In the genomic region with DNA sequence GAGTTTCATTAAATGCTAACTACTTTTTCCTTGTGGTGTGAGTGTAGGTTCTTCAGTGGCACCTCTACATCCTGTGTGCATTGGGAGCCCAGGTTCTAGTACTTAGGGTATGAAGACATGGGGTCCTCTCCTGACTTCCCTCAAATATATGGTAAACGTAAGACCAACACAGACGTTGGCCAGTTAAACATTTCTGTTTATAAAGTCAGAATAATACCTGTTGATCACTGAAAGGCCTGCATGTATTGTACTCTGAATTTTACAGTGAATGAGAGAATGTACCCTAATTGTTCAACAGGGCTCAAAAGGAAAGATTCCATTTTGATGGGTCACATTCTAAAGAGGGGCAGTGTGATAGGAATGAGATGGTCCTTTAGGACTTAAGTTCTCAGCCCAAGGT, we compare ENCODE assay signal across 13 cellular contexts. TPM values are rescaled to one million over a fixed set of nuclear protein-coding genes. Genes with fewer than 3 reads are reported as not detected.
DNase-seq lines count a peak whose midpoint lies in the region; ATAC-seq and TF ChIP-seq lines count a peak whose summit lies in the region.
"Had no signal": no experiment of that assay in that cellular context is flagged by ENCODE, and none has a peak within 500 bp of the region (broad histone marks: within the 10 kb centered on the region; RNA-seq: fewer than 3 reads in every experiment).

No MANE protein-coding gene starts in this region.

- H3K27ac ChIP-seq in C4-2B (peak overlapping the region; percentile 100), GM23338 (ENCODE audit: low read depth) (peak overlapping the region; percentile 97), SU-DHL-6 (ENCODE audit: low read depth, low read length) (peak overlapping the region; percentile 98)

- H3K9me2 ChIP-seq in GM23338 (ENCODE audit: insufficient read depth) (0 out of 2 replicates have a peak, but pooled peaks cover under 1% of the 10 kb centered on the region), SU-DHL-6 (replicated peaks; ENCODE audit: insufficient read depth, low read length) (no peaks in the 10 kb centered on the region)

- TF ChIP-seq CTCF in C4-2B (conservative IDR thresholded peaks at IDR 0.05) (no peak), GM23338 (conservative IDR thresholded peaks at IDR 0.05; ENCODE audit: low read depth in 2 of 2) (no peak), SU-DHL-6 (IDR thresholded peaks at IDR 0.05; ENCODE audit: insufficient read depth, low read length, poor library complexity, severe bottlenecking) (no peak), mucosa of descending colon (IDR thresholded peaks at IDR 0.05) (no peak)

- intact Hi-C loops in mucosa of descending colon (cut with DNase I, micrococcal nuclease), result loop anchor here in 1 of 2 donors (5.0 kb wide), 1 partner anchor 121 kb away; no protein-coding TSS in a partner anchor

- H3K4me3 ChIP-seq in GM23338, result no peak overlapping the region
- peak overlapping the region; percentile 75 for H3K4me3 ChIP-seq in SU-DHL-6 (ENCODE audit: insufficient read depth, low read length, poor library complexity, severe bottlenecking)
- no peak overlapping the region for H3K4me3 ChIP-seq in mucosa of descending colon

- H3K9me3 ChIP-seq in SU-DHL-6 (ENCODE audit: insufficient read depth, low read length) (no peaks in the 10 kb centered on the region), mucosa of descending colon (no peaks in the 10 kb centered on the region)

- H3K36me3 ChIP-seq in GM23338 (ENCODE audit: insufficient read depth) (peaks cover 29% of the 10 kb centered on the region), SU-DHL-6 (ENCODE audit: low read length) (peaks cover 37% of the 10 kb centered on the region), mucosa of descending colon (ENCODE audit: low read depth) (no peaks in the 10 kb centered on the region)

- H3K27me3 ChIP-seq in GM23338 (ENCODE audit: insufficient read depth) (no peaks in the 10 kb centered on the region), SU-DHL-6 (ENCODE audit: low read length) (no peaks in the 10 kb centered on the region)

- ATAC-seq in GM23338 (no peak), memory B cell (ENCODE audit: low read depth) (no peak), HG03439 (IDR thresholded peaks at IDR 0.05; ENCODE audit: unreplicated experiment) (no peak), mucosa of descending colon (no peak)

- H2AFZ ChIP-seq in GM23338 (no peak overlapping the region), SU-DHL-6 (ENCODE audit: low read depth, low read length, severe bottlenecking) (no peak overlapping the region)

- H3K4me3 Mint-ChIP-seq in GM23338 (peak overlapping the region; percentile 91), memory B cell (no peak overlapping the region)

- H3K4me1 ChIP-seq in GM23338 (ENCODE audit: insufficient read depth) (peaks cover 32% of the 10 kb centered on the region), mucosa of descending colon (ENCODE audit: low read depth) (peaks cover 30% of the 10 kb centered on the region)

- no peak for DNase-seq in GM23338 (ENCODE audit: low spot score)
- DNase-seq in memory B cell (ENCODE audit: low spot score in 2 of 2), result no peak
- no peak for DNase-seq in mucosa of descending colon
- DNase-seq in NK-92 (lab: John Stamatoyannopoulos, UW; ENCODE audit: unreplicated experiment), result no peak
- no peak for DNase-seq in middle frontal gyrus (ENCODE audit: extremely low spot score, low spot score)
- DNase-seq: activated gamma-delta T cell treated with Interleukin-2 at 50 U/mL for 16 hours; Calu3; foreskin melanocyte; nucleus accumbens; stimulated activated naive CD4-positive, alpha-beta T cell treated with Interleukin-2 at 50 U/mL for 16 hours had no signal

- H3F3A ChIP-seq in GM23338 (replicated peaks; ENCODE audit: low read depth), result peaks cover 52% of the 10 kb centered on the region
- peaks cover 82% of the 10 kb centered on the region for H3F3A ChIP-seq in SU-DHL-6 (ENCODE audit: insufficient read depth)

- no peak overlapping the region for H3K4me2 ChIP-seq in GM23338
- peak overlapping the region; percentile 84 for H3K4me2 ChIP-seq in SU-DHL-6 (ENCODE audit: low read depth, low read length, poor library complexity, severe bottlenecking)

- H3K79me2 ChIP-seq in GM23338 (replicated peaks; ENCODE audit: insufficient read depth), result peaks cover 40% of the 10 kb centered on the region
- H3K79me2 ChIP-seq in SU-DHL-6 (ENCODE audit: insufficient read depth, low read length), result peaks cover 61% of the 10 kb centered on the region

- peaks cover 58% of the 10 kb centered on the region for H3K4me1 Mint-ChIP-seq in GM23338
- peaks cover 40% of the 10 kb centered on the region for H3K4me1 Mint-ChIP-seq in memory B cell

- H3K36me3 Mint-ChIP-seq in GM23338 (ENCODE audit: low read depth), result peaks cover 75% of the 10 kb centered on the region
- peaks cover 15% of the 10 kb centered on the region for H3K36me3 Mint-ChIP-seq in memory B cell

- H3K27ac Mint-ChIP-seq in GM23338, result peak overlapping the region; percentile 74
- H3K27ac Mint-ChIP-seq in memory B cell, result peak overlapping the region; percentile 91

- H3K27me3 Mint-ChIP-seq in GM23338 (ENCODE audit: insufficient read depth, low read depth, poor library complexity) (peaks cover 44% of the 10 kb centered on the region), memory B cell (no peaks in the 10 kb centered on the region)

- peaks cover 4% of the 10 kb centered on the region; the same call in 2 of the 3 replicates for H3K9me3 Mint-ChIP-seq in GM23338
- peaks cover 3% of the 10 kb centered on the region for H3K9me3 Mint-ChIP-seq in memory B cell

- peak overlapping the region; percentile 96 for H3K9ac ChIP-seq in SU-DHL-6 (ENCODE audit: low read length)

- H4K20me1 ChIP-seq in GM23338 (replicated peaks; ENCODE audit: insufficient read depth) (peaks cover 17% of the 10 kb centered on the region), SU-DHL-6 (ENCODE audit: low read depth, low read length) (peaks cover 8% of the 10 kb centered on the region; the same call in 1 of the 2 replicates)

TF ChIP-seq in GM23338, 12 proteins besides CTCF, POLR2A, EP300 and RAD21:
- TF ChIP-seq ZNF331 (CRISPR knock-in tag; IDR thresholded peaks at IDR 0.05; ENCODE audit: low read depth), result no peak

RNA-seq across cellular contexts. Expression of a gene that starts 3.2 kb away (rescaled TPM):
- total RNA-seq in GM23338 (2014; rRNA removed; shearing (Covaris generic)), result 961 and 1,283 TPM in 2 replicates
- 3,167 and 3,552 TPM in 2 replicates for polyA plus RNA-seq in GM23338 (2016; fragmentation: Nextera tagmentation; extraction: Ambion mirVana)
- 100 to 1,000 TPM; 634 to 807 (median 704) TPM for total RNA-seq in mucosa of descending colon

RNA-seq across cellular contexts. Expression of a gene that starts 3.4 kb away (rescaled TPM):
- 1.9 and 3.3 TPM in 2 replicates for total RNA-seq in GM23338 (2014; rRNA removed; shearing (Covaris generic))
- 1.0 and 1.1 TPM in 2 replicates for polyA plus RNA-seq in GM23338 (2016; fragmentation: Nextera tagmentation; extraction: Ambion mirVana)
- total RNA-seq in mucosa of descending colon, result 10 to 100 TPM in 2 of 3 donors, 1 to 10 TPM in 1; 9.6 to 21.3 (median 15.9) TPM
